Comparison of ENCODE assay signal across 16 cellular contexts in the genomic region with DNA sequence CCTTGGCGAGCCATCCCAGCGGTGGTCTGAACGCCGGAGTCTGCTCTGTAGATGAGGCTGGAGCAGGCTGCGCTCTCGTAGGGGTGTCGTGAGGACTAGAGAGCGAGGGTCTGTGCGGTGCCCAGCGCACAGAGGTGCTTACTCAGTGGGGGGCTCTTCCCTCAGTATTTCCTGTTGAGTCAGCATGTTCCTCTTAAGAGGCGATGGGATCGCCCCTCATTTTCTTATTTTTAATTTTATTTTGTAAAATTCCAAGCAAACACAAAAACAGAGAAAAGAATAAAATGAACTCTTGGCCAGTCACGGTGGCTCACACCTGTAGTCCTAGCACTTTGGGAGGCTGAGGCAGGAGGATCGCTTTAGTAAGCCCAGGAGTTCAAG. TPM values are rescaled to one million over a fixed set of nuclear protein-coding genes. Genes with fewer than 3 reads are reported as not detected.
A peak's percentile ranks its signal among the peaks of the same experiment; 100 is the strongest.
DNase-seq lines count a peak whose midpoint lies in the region; ATAC-seq, FAIRE-seq and TF ChIP-seq lines count a peak whose summit lies in the region.
"Had no signal": no experiment of that assay in that cellular context is flagged by ENCODE, and none has a peak within 500 bp of the region (broad histone marks: within the 10 kb centered on the region; RNA-seq: fewer than 3 reads in every experiment).

No MANE protein-coding gene starts in this region.

- 0 out of 2 replicates have a peak, but pooled peaks cover 3% of the 10 kb centered on the region for H3K27me3 ChIP-seq in OCI-LY3 (ENCODE audit: low read depth, low read length)

- DNase-seq in A549 (ENCODE audit: low read depth in 1 of 2, low spot score in 1 of 2) (no peak), anterior cingulate cortex (lab: John Stamatoyannopoulos, UW) (no peak)
- DNase-seq in activated CD8-positive, alpha-beta memory T cell treated with anti-CD3 and anti-CD28 coated beads for 24 hours = no peak
- no peak for DNase-seq in activated CD4-positive, alpha-beta T cell treated with anti-CD3 and anti-CD28 coated beads for 1 hour
- DNase-seq: Calu3; CD4-positive, alpha-beta T cell; DND-41; GF-D8; MM.1S; NCI-H1105 treated with DMSO at 0.1 percent for 48 hours; NCI-H187 had no signal

- no peak for TF ChIP-seq EP300 in A549 (IDR thresholded peaks at IDR 0.05)

- H3K4me2 ChIP-seq in A549 (no peak overlapping the region), OCI-LY3 (ENCODE audit: low read length) (peak overlapping the region; percentile 94)

- no peaks in the 10 kb centered on the region for H3K9me3 Mint-ChIP-seq in dendritic cell treated with granulocyte-macrophage colony-stimulating factor and Interleukin-4, amounts not matched to agents 40 ng/mL and 50 ng/mL, for 4 days
- H3K9me3 Mint-ChIP-seq: CD4-positive, alpha-beta T cell had no signal

- CTCF ChIA-PET in A549 (lab: Yijun Ruan, JAX) = interaction anchor here (0.7 kb wide), 1 partner anchor 11 kb away, joined by 3 read pairs; no protein-coding TSS in a partner anchor

- no peaks in the 10 kb centered on the region for H3K36me3 Mint-ChIP-seq in dendritic cell treated with granulocyte-macrophage colony-stimulating factor and Interleukin-4, amounts not matched to agents 40 ng/mL and 50 ng/mL, for 4 days (ENCODE audit: low read depth)

- intact Hi-C loops in dendritic cell treated with granulocyte-macrophage colony-stimulating factor and Interleukin-4, amounts not matched to agents 40 ng/mL and 50 ng/mL, for 4 days (cut with micrococcal nuclease) = loop anchor here (10.0 kb wide), 1 partner anchor 56 kb away; no protein-coding TSS in a partner anchor

- no peak for TF ChIP-seq CTCF in A549 (IDR thresholded peaks at IDR 0.05)
- no peak for TF ChIP-seq CTCF in OCI-LY3 (IDR thresholded peaks at IDR 0.05; ENCODE audit: low read depth, low read length)

- H3K4me3 ChIP-seq in A549 = no peak overlapping the region
- peak overlapping the region; percentile 71 for H3K4me3 ChIP-seq in OCI-LY3 (ENCODE audit: low read length)

- no peaks in the 10 kb centered on the region for H4K20me1 ChIP-seq in OCI-LY3 (ENCODE audit: insufficient read depth, low read length)

- no peak for TF ChIP-seq POLR2A in A549 (IDR thresholded peaks at IDR 0.05; ENCODE audit: low read length)

- ATAC-seq in A549 (peak in 1 of 2 experiments; percentile 29; a peak in 3 of 6 replicates), GM19395 (IDR thresholded peaks at IDR 0.05; ENCODE audit: unreplicated experiment) (peak; percentile 18), HG02970 (IDR thresholded peaks at IDR 0.05; ENCODE audit: low FRiP score, unreplicated experiment) (no peak)
- ATAC-seq: HCT116 had no signal

- no peaks in the 10 kb centered on the region for H3K27me3 Mint-ChIP-seq in dendritic cell treated with granulocyte-macrophage colony-stimulating factor and Interleukin-4, amounts not matched to agents 40 ng/mL and 50 ng/mL, for 4 days
- H3K27me3 Mint-ChIP-seq: CD4-positive, alpha-beta T cell had no signal

- H3K79me2 ChIP-seq in OCI-LY3 (ENCODE audit: low read length) = no peaks in the 10 kb centered on the region

- H3K9ac ChIP-seq in OCI-LY3 (ENCODE audit: low read length) = peak overlapping the region; percentile 74

- no peak for TF ChIP-seq RAD21 in A549 (conservative IDR thresholded peaks at IDR 0.05 in 1 of 2, IDR thresholded peaks at IDR 0.05 in 1 of 2)

- H3K4me1 ChIP-seq in A549 (no peaks in the 10 kb centered on the region), OCI-LY3 (ENCODE audit: low read length) (peaks cover 55% of the 10 kb centered on the region)

- POLR2A ChIA-PET in A549 (lab: Yijun Ruan, JAX) = no interaction called here

- peak overlapping the region; percentile 98 for H3K27ac Mint-ChIP-seq in dendritic cell treated with granulocyte-macrophage colony-stimulating factor and Interleukin-4, amounts not matched to agents 40 ng/mL and 50 ng/mL, for 4 days
- H3K27ac Mint-ChIP-seq: CD4-positive, alpha-beta T cell had no signal

- 0 out of 2 replicates have a peak overlapping the region, but pooled peaks have one; percentile 30 for H2AFZ ChIP-seq in OCI-LY3 (ENCODE audit: low read depth, low read length)

- H3K36me3 ChIP-seq in OCI-LY3 (replicated peaks; ENCODE audit: low read depth, low read length) = no peaks in the 10 kb centered on the region

- H3K27ac ChIP-seq in A549 (no peak overlapping the region), OCI-LY3 (ENCODE audit: low read length) (peak overlapping the region; percentile 99)

- 91% methylated on average over 14 of the region's 14 CpGs for WGBS in A549 (ENCODE audit: missing lambda C conversion rate)

- H3K9me3 ChIP-seq in A549 = no peaks in the 10 kb centered on the region
- H3K9me3 ChIP-seq in OCI-LY3 (ENCODE audit: insufficient read depth, low read length) = no peaks in the 10 kb centered on the region

- peaks cover 51% of the 10 kb centered on the region for H3K4me1 Mint-ChIP-seq in dendritic cell treated with granulocyte-macrophage colony-stimulating factor and Interleukin-4, amounts not matched to agents 40 ng/mL and 50 ng/mL, for 4 days (ENCODE audit: low read depth)

- no peak for FAIRE-seq in A549 (lab: Jason Lieb, UNC)

- H3K4me3 Mint-ChIP-seq in dendritic cell treated with granulocyte-macrophage colony-stimulating factor and Interleukin-4, amounts not matched to agents 40 ng/mL and 50 ng/mL, for 4 days = no peak overlapping the region
- H3K4me3 Mint-ChIP-seq: CD4-positive, alpha-beta T cell had no signal

TF ChIP-seq in A549, 52 proteins besides CTCF, POLR2A, EP300 and RAD21:
- TF ChIP-seq ZNF302 (CRISPR knock-in tag; IDR thresholded peaks at IDR 0.05) (no peak), MAFK (IDR thresholded peaks at IDR 0.05; ENCODE audit: partially characterized antibody) (peak; percentile 74)

RNA-seq across cellular contexts. Expression of a gene that starts 40.8 kb away (rescaled TPM):
- polyA plus RNA-seq in A549 (2011; rRNA removed) (9.4 and 9.8 TPM in 2 replicates), A549 (2017; fragmentation: RNase III; extraction: RNeasy Plus Mini Kit Qiagen cat#74134 plus additional on column Dnase treatment) (6.7 to 9.2 TPM (median 6.8 TPM) in 3 replicates)
- polyA plus RNA-seq in A549 (2012; cell fraction: cytosol; rRNA removed) = 11.1 and 13.2 TPM in 2 replicates
- 13.0 and 15.7 TPM in 2 replicates for polyA plus RNA-seq in A549 (2012; cell fraction: nucleus; rRNA removed)
- 9.3 and 10.6 TPM in 2 replicates for polyA minus RNA-seq in A549 (2011; rRNA and poly(A)+ RNA removed)
